In the genomic region with DNA sequence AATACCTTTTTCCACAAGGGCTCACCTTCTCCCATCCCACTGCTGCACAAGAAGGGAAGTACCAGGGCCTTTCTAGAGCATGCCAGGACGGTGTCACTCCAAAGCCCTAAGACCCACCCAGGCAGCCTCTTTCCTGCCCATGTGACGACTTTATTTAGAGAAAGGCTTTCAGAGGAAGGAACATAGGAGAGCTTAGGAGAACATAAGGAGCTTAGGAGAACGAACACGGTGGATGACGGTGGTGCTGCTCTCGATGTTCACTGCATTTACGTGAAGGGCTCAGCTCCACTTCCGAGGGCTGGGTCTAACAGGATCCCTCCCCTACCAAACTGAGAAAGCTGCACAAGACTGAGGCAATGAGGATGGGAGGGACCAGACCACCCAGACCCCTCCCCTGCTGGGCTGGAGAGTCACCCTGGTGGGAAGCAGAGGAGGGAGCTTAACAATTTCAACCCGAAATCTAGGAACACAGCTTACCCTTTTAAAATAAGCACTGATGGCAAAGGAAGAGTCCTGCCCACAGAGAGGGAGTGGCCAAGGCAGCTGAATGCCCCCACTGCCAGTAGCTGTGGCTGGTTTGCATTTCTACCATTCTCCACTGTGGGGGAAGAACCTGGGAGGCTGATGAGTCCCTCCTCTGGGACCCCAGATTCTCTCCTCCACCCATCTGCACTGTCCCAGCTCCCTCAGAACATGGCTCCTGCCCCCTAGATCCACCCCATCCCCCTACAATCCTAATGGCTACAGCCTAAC, we compare ENCODE assay signal across 1 cellular context.
TF ChIP-seq lines count a peak whose summit lies in the region.

No MANE protein-coding gene starts in this region.

TF ChIP-seq in HepG2, 621 proteins besides CTCF, POLR2A, EP300 and RAD21:
- TF ChIP-seq SRSF4 (IDR thresholded peaks at IDR 0.05; ENCODE audit: low read depth, low read length, poor library complexity, severe bottlenecking) = no peak
- no peak for TF ChIP-seq SMC3 (IDR thresholded peaks at IDR 0.05; ENCODE audit: low read length)
- no peak for TF ChIP-seq NPAS2 (CRISPR knock-in tag; IDR thresholded peaks at IDR 0.05; ENCODE audit: borderline replicate concordance)
- no peak for TF ChIP-seq ZNF646 (CRISPR knock-in tag; IDR thresholded peaks at IDR 0.05)
- TF ChIP-seq FOXO1 (CRISPR knock-in tag; IDR thresholded peaks at IDR 0.05) = no peak
- no peak for TF ChIP-seq TIGD3 (CRISPR knock-in tag; IDR thresholded peaks at IDR 0.05; ENCODE audit: borderline replicate concordance)
- no peak for TF ChIP-seq HNF4A (CRISPR knock-in tag; IDR thresholded peaks at IDR 0.05)
- TF ChIP-seq, protein P1, sequence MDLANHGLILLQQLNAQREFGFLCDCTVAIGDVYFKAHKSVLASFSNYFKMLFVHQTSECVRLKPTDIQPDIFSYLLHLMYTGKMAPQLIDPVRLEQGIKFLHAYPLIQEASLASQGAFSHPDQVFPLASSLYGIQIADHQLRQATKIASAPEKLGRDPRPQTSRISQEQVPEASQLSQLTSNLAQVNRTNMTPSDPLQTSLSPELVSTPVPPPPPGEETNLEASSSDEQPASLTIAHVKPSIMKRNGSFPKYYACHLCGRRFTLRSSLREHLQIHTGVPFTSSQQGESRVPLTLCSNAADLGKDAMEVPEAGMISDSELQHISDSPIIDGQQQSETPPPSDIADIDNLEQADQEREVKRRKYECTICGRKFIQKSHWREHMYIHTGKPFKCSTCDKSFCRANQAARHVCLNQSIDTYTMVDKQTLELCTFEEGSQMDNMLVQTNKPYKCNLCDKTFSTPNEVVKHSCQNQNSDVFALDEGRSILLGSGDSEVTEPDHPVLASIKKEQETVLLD (CRISPR knock-in tag; IDR thresholded peaks at IDR 0.05; ENCODE audit: low read depth) = no peak
- no peak for TF ChIP-seq ZNF746 (CRISPR knock-in tag; IDR thresholded peaks at IDR 0.05)
- TF ChIP-seq CENPT (CRISPR knock-in tag; IDR thresholded peaks at IDR 0.05; ENCODE audit: low read depth) = no peak
- TF ChIP-seq ZNF570 (CRISPR knock-in tag; IDR thresholded peaks at IDR 0.05; ENCODE audit: borderline replicate concordance) = no peak
- no peak for TF ChIP-seq ZNF773 (CRISPR knock-in tag; IDR thresholded peaks at IDR 0.05; ENCODE audit: borderline replicate concordance)
- no peak for TF ChIP-seq FOXC1 (CRISPR knock-in tag; IDR thresholded peaks at IDR 0.05; ENCODE audit: borderline replicate concordance)
- no peak for TF ChIP-seq ZSCAN25 (CRISPR knock-in tag; IDR thresholded peaks at IDR 0.05)
- TF ChIP-seq ATAD3A (CRISPR knock-in tag; IDR thresholded peaks at IDR 0.05) = no peak
- TF ChIP-seq KDM5A (IDR thresholded peaks at IDR 0.05; ENCODE audit: borderline replicate concordance, low read length) = no peak
- no peak for TF ChIP-seq MTA3 (CRISPR knock-in tag; IDR thresholded peaks at IDR 0.05)
- TF ChIP-seq PRDM15 (CRISPR knock-in tag; IDR thresholded peaks at IDR 0.05) = no peak
- no peak for TF ChIP-seq SUZ12 (IDR thresholded peaks at IDR 0.05; ENCODE audit: low read depth, low read length)
- no peak for TF ChIP-seq HNRNPL (IDR thresholded peaks at IDR 0.05; ENCODE audit: low read depth, low read length)
